Comparison of ENCODE assay signal across 22 cellular contexts in the genomic region with DNA sequence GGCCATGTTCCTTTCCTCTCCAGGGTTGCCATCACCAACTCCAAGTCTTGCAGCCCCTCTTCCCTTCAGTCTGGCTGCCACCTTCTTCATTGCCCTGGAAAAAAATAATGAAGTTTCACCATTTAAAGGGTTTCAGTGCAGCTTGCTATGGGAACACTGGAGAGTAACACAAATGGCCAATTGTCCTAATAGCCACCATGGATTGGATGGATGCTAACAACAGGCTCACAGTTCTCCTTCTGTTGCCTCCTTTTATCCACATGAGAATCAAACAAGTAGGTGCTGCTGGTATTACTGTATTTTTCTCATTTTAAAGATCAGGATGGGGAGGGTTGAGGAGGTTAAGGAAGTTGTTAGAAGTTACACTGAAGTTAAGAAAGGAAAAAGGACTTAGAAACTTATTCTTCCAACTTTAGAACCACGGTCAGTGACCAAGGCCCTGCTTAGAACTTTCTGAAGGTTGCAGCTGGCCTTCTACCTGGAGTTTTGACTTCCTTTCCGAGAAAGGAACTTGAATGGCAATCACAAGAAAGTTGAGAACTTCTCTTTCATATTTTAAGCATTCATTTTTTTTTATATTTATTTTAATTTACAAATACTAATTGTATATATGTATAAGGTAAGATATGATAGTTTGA.
DNase-seq lines count a peak whose midpoint lies in the region; ATAC-seq and TF ChIP-seq lines count a peak whose summit lies in the region.
"Had no signal": no experiment of that assay in that cellular context is flagged by ENCODE, and none has a peak within 500 bp of the region (broad histone marks: within the 10 kb centered on the region; RNA-seq: fewer than 3 reads in every experiment).

No MANE protein-coding gene starts in this region.

- no peak overlapping the region for H3K4me3 ChIP-seq in MM.1S (ENCODE audit: low read length)
- H3K4me3 ChIP-seq: A549; BLaER1 treated with 17β-estradiol and CSF1 and Interleukin-3, amounts not matched to agents 10 nM and 100 nM; HAP-1 had no signal

- peak overlapping the region; percentile 33; the same call in 1 of the 2 replicates for H3K9ac ChIP-seq in MM.1S (ENCODE audit: low read length)
- H3K9ac ChIP-seq: BLaER1 treated with 17β-estradiol and CSF1 and Interleukin-3, amounts not matched to agents 10 nM and 100 nM had no signal

- H3K27me3 ChIP-seq in MM.1S (replicated peaks; ENCODE audit: insufficient read depth, low read length): no peaks in the 10 kb centered on the region
- H3K27me3 ChIP-seq: BE2C; BLaER1 treated with 17β-estradiol and CSF1 and Interleukin-3, amounts not matched to agents 10 nM and 100 nM had no signal

- no peaks in the 10 kb centered on the region for H3K9me2 ChIP-seq in MM.1S (replicated peaks; ENCODE audit: insufficient read depth, low read length)

- peak overlapping the region; percentile 59; the same call in 1 of the 2 replicates for H3K4me2 ChIP-seq in MM.1S (ENCODE audit: low read depth, low read length)
- H3K4me2 ChIP-seq: A549; BLaER1 treated with 17β-estradiol and CSF1 and Interleukin-3, amounts not matched to agents 10 nM and 100 nM had no signal

- POLR2A ChIA-PET in RWPE1 (lab: Yijun Ruan, JAX; ENCODE audit: low non-redundant PET): no interaction called here

- DNase-seq in MM.1S (peak; percentile 42), SK-MEL-5 (ENCODE audit: low read depth, low spot score) (peak; percentile 5), medulla oblongata (ENCODE audit: extremely low spot score) (peak; percentile 67), RWPE1 (ENCODE audit: low spot score) (no peak), iPS-NIHi11 (ENCODE audit: low spot score) (no peak)
- DNase-seq: 8988T; ACHN; AML-193; BE2C; Calu3; CD4-positive, alpha-beta T cell; CD8-positive, alpha-beta memory T cell; COR-L47; DMS53; DMS79 treated with DMSO at 0.1 percent for 48 hours; GF-D8; GOT3; HFFc6 had no signal

- H3K4me1 ChIP-seq in MM.1S (ENCODE audit: low read length): peaks cover 29% of the 10 kb centered on the region
- H3K4me1 ChIP-seq: A549, BE2C, HAP-1 had no signal

- H3K36me3 ChIP-seq in MM.1S (replicated peaks; ENCODE audit: insufficient read depth, low read length): no peaks in the 10 kb centered on the region
- H3K36me3 ChIP-seq: BE2C; BLaER1 treated with 17β-estradiol and CSF1 and Interleukin-3, amounts not matched to agents 10 nM and 100 nM; HAP-1 had no signal

- no peaks in the 10 kb centered on the region for H3K9me3 ChIP-seq in MM.1S (replicated peaks; ENCODE audit: insufficient read depth, low read length)
- H3K9me3 ChIP-seq: A549; BE2C; BLaER1 treated with 17β-estradiol and CSF1 and Interleukin-3, amounts not matched to agents 10 nM and 100 nM; HAP-1 had no signal

- in situ Hi-C loops in SK-MEL-5 (cut with HindIII; ENCODE audit: low pct_unique_long_range_greater_than_20kb, low sequenced_read_pairs): no loop called here

- no peaks in the 10 kb centered on the region for H4K20me1 ChIP-seq in MM.1S (ENCODE audit: insufficient read depth, low read length)
- H4K20me1 ChIP-seq: BLaER1 treated with 17β-estradiol and CSF1 and Interleukin-3, amounts not matched to agents 10 nM and 100 nM had no signal

- no peak for ATAC-seq in GM21529 (IDR thresholded peaks at IDR 0.05; ENCODE audit: unreplicated experiment)
- ATAC-seq: A549 had no signal

- TF ChIP-seq CTCF in MM.1S (IDR thresholded peaks at IDR 0.05; ENCODE audit: low read length): no peak
- TF ChIP-seq CTCF in RWPE1 (conservative IDR thresholded peaks at IDR 0.05; ENCODE audit: low read depth): no peak

- no peaks in the 10 kb centered on the region for H3K79me2 ChIP-seq in MM.1S (ENCODE audit: low read length)

- H3K27ac ChIP-seq in MM.1S (ENCODE audit: low read length): peak overlapping the region; percentile 97
- H3K27ac ChIP-seq in RWPE1: no peak overlapping the region
- H3K27ac ChIP-seq: A549; BLaER1 treated with 17β-estradiol and CSF1 and Interleukin-3, amounts not matched to agents 10 nM and 100 nM had no signal

- CTCF ChIA-PET in RWPE1 (lab: Yijun Ruan, JAX): no interaction called here

- 0 out of 2 replicates have a peak overlapping the region, but pooled peaks have one; percentile 53 for H2AFZ ChIP-seq in MM.1S (ENCODE audit: low read length)

- H3F3A ChIP-seq in MM.1S (ENCODE audit: insufficient read depth, low read length): peaks cover 13% of the 10 kb centered on the region

Comparison
In these comparisons a context has a peak if more than half of its experiments do, and no peak if none do; other contexts are left out.
1. DNase-seq: peak in MM.1S (single experiment), SK-MEL-5 (single experiment) and medulla oblongata (single experiment); none in RWPE1 (single experiment) and iPS-NIHi11 (single experiment).